Comparison of ENCODE assay signal across 24 cellular contexts in the genomic region with DNA sequence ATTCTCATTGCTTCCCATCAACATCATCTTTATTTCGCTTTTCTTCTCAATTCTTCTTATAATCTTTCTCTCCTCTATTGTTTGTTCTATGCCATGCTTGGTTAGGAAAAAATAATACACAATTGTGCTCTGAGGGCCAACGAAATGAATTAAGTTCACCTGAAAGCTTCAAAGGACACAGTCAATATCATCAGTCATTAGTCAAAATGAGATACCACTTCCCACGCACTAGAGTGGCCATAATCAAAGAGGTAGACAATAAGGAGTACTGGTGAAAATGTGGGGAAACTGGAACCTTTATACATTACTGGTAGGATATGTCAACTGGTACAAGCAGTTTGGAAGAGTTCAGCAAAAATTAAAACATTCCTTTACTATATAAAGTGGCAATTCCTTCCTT.
"Had no signal": no experiment of that assay in that cellular context is flagged by ENCODE, and none has a peak within 500 bp of the region (broad histone marks: within the 10 kb centered on the region; RNA-seq: fewer than 3 reads in every experiment).

No MANE protein-coding gene starts in this region.

- H3K27ac ChIP-seq: coronary artery, esophagus squamous epithelium, gastrocnemius medialis, ovary, prostate gland, stomach, suprapubic skin, tibial nerve had no signal

- H3K27ac Mint-ChIP-seq: activated CD4-positive, alpha-beta memory T cell treated with anti-CD3 and anti-CD28 coated beads, Interleukin-2, amount 10 ng/mL, durations not matched to agents 7 days and 5 days; activated naive CD8-positive, alpha-beta T cell treated with anti-CD3 and anti-CD28 coated beads, Interleukin-2, amount 50 U/mL, for 24 hours; activated T-helper 1 cell treated with anti-CD3 and anti-CD28 coated beads, Interleukin-12 subunit alpha, Interleukin-12 subunit beta, Interleukin-2, Interleukin-4 antibody, amounts not matched to agents 30 ng/mL and 10 ng/mL and 1 ng/mL, durations not matched to agents 14 hours and 24 hours and 36 hours; natural killer cell had no signal

- H3K36me3 Mint-ChIP-seq: natural killer cell had no signal

- H3K4me3 Mint-ChIP-seq: activated CD4-positive, alpha-beta memory T cell treated with anti-CD3 and anti-CD28 coated beads, Interleukin-2, amount 10 ng/mL, durations not matched to agents 7 days and 5 days; activated naive CD8-positive, alpha-beta T cell treated with anti-CD3 and anti-CD28 coated beads, Interleukin-2, amount 50 U/mL, for 24 hours; activated T-helper 1 cell treated with anti-CD3 and anti-CD28 coated beads, Interleukin-12 subunit alpha, Interleukin-12 subunit beta, Interleukin-2, Interleukin-4 antibody, amounts not matched to agents 30 ng/mL and 10 ng/mL and 1 ng/mL, durations not matched to agents 14 hours and 24 hours and 36 hours; natural killer cell had no signal

- DNase-seq: activated CD4-positive, alpha-beta memory T cell treated with anti-CD3 and anti-CD28 coated beads, Interleukin-2, amount 10 ng/mL, durations not matched to agents 7 days and 5 days; activated CD4-positive, alpha-beta T cell treated with anti-CD3 and anti-CD28 coated beads for 4 hours; activated CD4-positive, CD25-positive, alpha-beta regulatory T cell; activated gamma-delta T cell; activated naive CD4-positive, alpha-beta T cell treated with anti-CD3 and anti-CD28 coated beads, Interleukin-2, amount 50 U/mL, for 16 hours; activated naive CD8-positive, alpha-beta T cell treated with anti-CD3 and anti-CD28 coated beads, Interleukin-2, amount 50 U/mL, for 24 hours; cerebellar nuclear complex; esophagus squamous epithelium; gastrocnemius medialis; hippocampal formation; left ventricle myocardium superior; mammary epithelial cell; midbrain; natural killer cell; ovary; right cardiac atrium; stimulated activated CD4-positive, alpha-beta T cell treated with anti-CD3 and anti-CD28 coated beads, Interleukin-12 subunit alpha, Interleukin-12 subunit beta, amount 100 ng/mL, for 4 hours; stimulated activated CD4-positive, alpha-beta T cell treated with anti-CD3 and anti-CD28 coated beads, Interleukin-1b, Interleukin-23, amount 100 ng/mL, for 48 hours; stomach had no signal

- H3K9me3 Mint-ChIP-seq: activated CD4-positive, alpha-beta memory T cell treated with anti-CD3 and anti-CD28 coated beads, Interleukin-2, amount 10 ng/mL, durations not matched to agents 7 days and 5 days; activated T-helper 1 cell treated with anti-CD3 and anti-CD28 coated beads, Interleukin-12 subunit alpha, Interleukin-12 subunit beta, Interleukin-2, Interleukin-4 antibody, amounts not matched to agents 30 ng/mL and 10 ng/mL and 1 ng/mL, durations not matched to agents 14 hours and 24 hours and 36 hours had no signal

- H3K27me3 Mint-ChIP-seq: activated CD4-positive, alpha-beta memory T cell treated with anti-CD3 and anti-CD28 coated beads, Interleukin-2, amount 10 ng/mL, durations not matched to agents 7 days and 5 days had no signal

- ATAC-seq: activated naive CD8-positive, alpha-beta T cell treated with anti-CD3 and anti-CD28 coated beads, Interleukin-2, amount 50 U/mL, for 24 hours; gastrocnemius medialis; left ventricle myocardium superior had no signal

- H3K4me1 Mint-ChIP-seq: activated CD4-positive, alpha-beta memory T cell treated with anti-CD3 and anti-CD28 coated beads, Interleukin-2, amount 10 ng/mL, durations not matched to agents 7 days and 5 days; activated naive CD8-positive, alpha-beta T cell treated with anti-CD3 and anti-CD28 coated beads, Interleukin-2, amount 50 U/mL, for 24 hours; natural killer cell had no signal
